Comparison of ENCODE assay signal across 1 cellular context in genomic region chr14:51219473-51220448, GRCh38.
TF ChIP-seq lines count a peak whose summit lies in the region.

No MANE protein-coding gene starts in this region.

TF ChIP-seq in GM12878, 131 proteins besides CTCF, POLR2A, EP300 and RAD21:
- TF ChIP-seq RUNX3 (IDR thresholded peaks at IDR 0.05; ENCODE audit: low read length) (peak; percentile 15; the same call in 1 of the 2 replicates), SMC3 (IDR thresholded peaks at IDR 0.05; ENCODE audit: borderline replicate concordance, low read length) (peak; percentile 65; the same call in 1 of the 2 replicates), BRCA1 (IDR thresholded peaks at IDR 0.05; ENCODE audit: low read depth, low read length) (no peak)
